Comparison of ENCODE assay signal across 15 cellular contexts in genomic region chr6:4577406-4577805, GRCh38.
DNase-seq lines count a peak whose midpoint lies in the region; FAIRE-seq and TF ChIP-seq lines count a peak whose summit lies in the region.
"Had no signal": no experiment of that assay in that cellular context is flagged by ENCODE, and none has a peak within 500 bp of the region (broad histone marks: within the 10 kb centered on the region; RNA-seq: fewer than 3 reads in every experiment).

No MANE protein-coding gene starts in this region.

- H3K4me1 ChIP-seq in transverse colon (peaks cover 0 to 7% (median 0%) of the 10 kb centered on the region in 4 donors), ascending aorta (no peaks in the 10 kb centered on the region)
- H3K4me1 ChIP-seq: gastrocnemius medialis had no signal

- TF ChIP-seq EP300 in transverse colon (IDR thresholded peaks at IDR 0.05; ENCODE audit: low read depth), result no peak

- H3K4me3 ChIP-seq in choroid plexus epithelial cell (ENCODE audit: low read depth, low read length), result no peak overlapping the region
- H3K4me3 ChIP-seq in lower leg skin (ENCODE audit: low read depth, poor library complexity, severe bottlenecking), result no peak overlapping the region
- H3K4me3 ChIP-seq in transverse colon, result no peak overlapping the region
- no peak overlapping the region for H3K4me3 ChIP-seq in ascending aorta
- H3K4me3 ChIP-seq: gastrocnemius medialis had no signal

- TF ChIP-seq CTCF in choroid plexus epithelial cell (conservative IDR thresholded peaks at IDR 0.05; ENCODE audit: low read depth, low read length), result no peak
- TF ChIP-seq CTCF in lower leg skin (IDR thresholded peaks at IDR 0.05), result no peak
- no peak for TF ChIP-seq CTCF in transverse colon (IDR thresholded peaks at IDR 0.05)
- TF ChIP-seq CTCF in ascending aorta (IDR thresholded peaks at IDR 0.05), result no peak

- no peak for TF ChIP-seq POLR2A in lower leg skin (IDR thresholded peaks at IDR 0.05)
- no peak for TF ChIP-seq POLR2A in transverse colon (IDR thresholded peaks at IDR 0.05)

- 7 to 15% methylated on average over 2 of the region's 2 CpGs for WGBS in lower leg skin, 2 donors
- 14 to 50% methylated on average over 1 to 2 of the region's 2 CpGs for whole genome bisulfite sequencing in transverse colon (ENCODE audit: low coverage in 1 of 2), 2 donors

- in situ Hi-C loops in transverse colon (cut with MboI; ENCODE audit: low pct_ligation_motif_present in 1 of 4, low pct_unique_long_range_greater_than_20kb in 1 of 4, low sequenced_read_pairs in 3 of 4), result no loop called here

- intact Hi-C loops in lower leg skin (cut with DNase I; ENCODE audit: low total_unique reads) (no loop called here), transverse colon (cut with DNase I; ENCODE audit: low total_unique reads) (loop anchor here (5.0 kb wide), 1 partner anchor 1175 kb away; no protein-coding TSS in a partner anchor), ascending aorta (cut with DNase I) (no loop called here)

- H3K27me3 ChIP-seq in transverse colon (no peaks in the 10 kb centered on the region), ascending aorta (no peaks in the 10 kb centered on the region)
- H3K27me3 ChIP-seq: gastrocnemius medialis had no signal

- peak; percentile 7 for DNase-seq in DMS 273 (lab: John Stamatoyannopoulos, UW; ENCODE audit: unreplicated experiment)
- no peak for DNase-seq in DMS 273 treated with DMSO at 0.1 percent for 48 hours (lab: John Stamatoyannopoulos, UW)
- peak; percentile 99 for DNase-seq in choroid plexus epithelial cell (ENCODE audit: low read depth)
- DNase-seq in lower leg skin (ENCODE audit: low spot score in 2 of 2), result peak; percentile 24 to 26
- no peak for DNase-seq in transverse colon
- DNase-seq in urothelium cell line (ENCODE audit: low spot score), result no peak
- DNase-seq in ascending aorta (ENCODE audit: low spot score in 2 of 2), result no peak
- no peak for DNase-seq in DMS53 treated with DMSO at 0.1 percent for 48 hours (lab: John Stamatoyannopoulos, UW; ENCODE audit: unreplicated experiment)
- DNase-seq: activated CD8-positive, alpha-beta T cell treated with anti-CD3 and anti-CD28 coated beads for 36 hours; gastrocnemius medialis; GF-D8; mammary epithelial cell; MV-4-11; small intestine had no signal

- H3K36me3 ChIP-seq in transverse colon (no peaks in the 10 kb centered on the region), ascending aorta (no peaks in the 10 kb centered on the region)
- H3K36me3 ChIP-seq: gastrocnemius medialis had no signal

- H3K9me3 ChIP-seq in transverse colon (no peaks in the 10 kb centered on the region), ascending aorta (no peaks in the 10 kb centered on the region)
- H3K9me3 ChIP-seq: gastrocnemius medialis had no signal

- no peak for FAIRE-seq in urothelium cell line (lab: Jason Lieb, UNC)
- FAIRE-seq: A204.1, small intestine had no signal

- H3K27ac ChIP-seq in transverse colon (peak overlapping the region; percentile 35 to 49 (median 42)), ascending aorta (no peak overlapping the region)
- H3K27ac ChIP-seq: gastrocnemius medialis had no signal

Comparison
In these comparisons a context has a peak if more than half of its experiments do, and no peak if none do; other contexts are left out.
1. DNase-seq: peak in DMS 273 (single experiment), choroid plexus epithelial cell (single experiment) and lower leg skin (2 of 2); none in DMS 273 treated with DMSO at 0.1 percent for 48 hours (single experiment), transverse colon (single experiment), urothelium cell line (single experiment), ascending aorta (0 of 2) and DMS53 treated with DMSO at 0.1 percent for 48 hours (single experiment).
2. H3K27ac ChIP-seq: peak in transverse colon (4 of 4); none in ascending aorta (0 of 2).